ENCODE assay signal across 28 cellular contexts in genomic region chr6:51972659-51973058, GRCh38.
"Had no signal": no experiment of that assay in that cellular context is flagged by ENCODE, and none has a peak within 500 bp of the region (broad histone marks: within the 10 kb centered on the region; RNA-seq: fewer than 3 reads in every experiment).

No MANE protein-coding gene starts in this region.

- H3K27me3 ChIP-seq: left lung, neural progenitor cell, neutrophil, right atrium auricular region, suprapubic skin, tibial artery, upper lobe of right lung had no signal

- DNase-seq: hippocampal formation; left colon; left lung; mesendoderm; naive B cell; natural killer cell; nephron progenitor cell; occipital lobe; psoas muscle; stimulated activated CD4-positive, alpha-beta T cell treated with anti-CD3 and anti-CD28 coated beads, Interleukin-12 subunit alpha, Interleukin-12 subunit beta, amount 100 ng/mL, for 4 hours; stimulated activated CD4-positive, alpha-beta T cell treated with anti-CD3 and anti-CD28 coated beads, Interleukin-15, amount 100 ng/mL, for 24 hours; stimulated activated CD4-positive, alpha-beta T cell treated with anti-CD3 and anti-CD28 coated beads, Interleukin-2, amount 100 ng/mL, for 24 hours; stimulated activated CD4-positive, alpha-beta T cell treated with anti-CD3 and anti-CD28 coated beads, Interleukin-4, amount 100 ng/mL, for 1 hour; stimulated activated naive B cell treated with anti-CD40 and anti-IgM and Interleukin-4, amounts not matched to agents 10 μg/mL and 1 μg/mL and 100 μg/mL, for 72 hours; tibial artery; trophoblast cell; upper lobe of right lung had no signal

- H2AFZ ChIP-seq: neural progenitor cell, parathyroid adenoma had no signal

- H3K4me1 Mint-ChIP-seq: mesothelial cell of epicardium; naive B cell; natural killer cell; nephron progenitor cell; neural progenitor cell; stimulated activated naive B cell treated with anti-CD40 and anti-IgM and Interleukin-4, amounts not matched to agents 10 μg/mL and 1 μg/mL and 100 μg/mL, for 72 hours had no signal

- H3K4me2 ChIP-seq: neural progenitor cell had no signal

- H3K9me3 Mint-ChIP-seq: natural killer cell; stimulated activated naive B cell treated with anti-CD40 and anti-IgM and Interleukin-4, amounts not matched to agents 10 μg/mL and 1 μg/mL and 100 μg/mL, for 72 hours; stimulated activated naive CD8-positive, alpha-beta T cell treated with anti-CD3 and anti-CD28 coated beads, Interleukin-15, Interleukin-2, amounts not matched to agents 100 ng/mL and 50 ng/mL, for 24 hours had no signal

- H3K27ac ChIP-seq: left lung, neural progenitor cell, neutrophil, parathyroid adenoma, psoas muscle, right atrium auricular region, skin epidermis, suprapubic skin, thoracic aorta, tibial artery, upper lobe of right lung had no signal

- H3K36me3 Mint-ChIP-seq: mesothelial cell of epicardium; naive B cell; natural killer cell; neural progenitor cell; stimulated activated naive B cell treated with anti-CD40 and anti-IgM and Interleukin-4, amounts not matched to agents 10 μg/mL and 1 μg/mL and 100 μg/mL, for 72 hours had no signal

- H3K9me3 ChIP-seq: left lung, neutrophil, psoas muscle, right atrium auricular region, suprapubic skin, thoracic aorta, tibial artery, upper lobe of right lung had no signal

- H3K79me2 ChIP-seq: parathyroid adenoma had no signal

- H3K4me3 Mint-ChIP-seq: mesothelial cell of epicardium; natural killer cell; nephron progenitor cell; neural progenitor cell; stimulated activated naive B cell treated with anti-CD40 and anti-IgM and Interleukin-4, amounts not matched to agents 10 μg/mL and 1 μg/mL and 100 μg/mL, for 72 hours; stimulated activated naive CD8-positive, alpha-beta T cell treated with anti-CD3 and anti-CD28 coated beads, Interleukin-15, Interleukin-2, amounts not matched to agents 100 ng/mL and 50 ng/mL, for 24 hours had no signal

- H3K4me1 ChIP-seq: left lung, neural progenitor cell, psoas muscle, right atrium auricular region, suprapubic skin, tibial artery, upper lobe of right lung had no signal

- H3K4me3 ChIP-seq: left lung, lung, neural progenitor cell, psoas muscle, right atrium auricular region, skin epidermis, suprapubic skin, thoracic aorta, tibial artery, upper lobe of right lung had no signal

- H3K36me3 ChIP-seq: left lung, neural progenitor cell, neutrophil, right atrium auricular region, suprapubic skin, thoracic aorta, tibial artery, upper lobe of right lung had no signal

- H3K27ac Mint-ChIP-seq: mesothelial cell of epicardium; naive B cell; natural killer cell; nephron progenitor cell; neural progenitor cell; stimulated activated naive B cell treated with anti-CD40 and anti-IgM and Interleukin-4, amounts not matched to agents 10 μg/mL and 1 μg/mL and 100 μg/mL, for 72 hours; stimulated activated naive CD8-positive, alpha-beta T cell treated with anti-CD3 and anti-CD28 coated beads, Interleukin-15, Interleukin-2, amounts not matched to agents 100 ng/mL and 50 ng/mL, for 24 hours had no signal

- ATAC-seq: left colon; left lung; natural killer cell; psoas muscle; sciatic nerve; stimulated activated naive B cell treated with anti-CD40 and anti-IgM and Interleukin-4, amounts not matched to agents 10 μg/mL and 1 μg/mL and 100 μg/mL, for 72 hours; upper lobe of right lung had no signal
